In genomic region chr20:6993526-6993925, GRCh38 we compare ENCODE assay signal across 21 cellular contexts.
"Had no signal": no experiment of that assay in that cellular context is flagged by ENCODE, and none has a peak within 500 bp of the region (broad histone marks: within the 10 kb centered on the region; RNA-seq: fewer than 3 reads in every experiment).

No MANE protein-coding gene starts in this region.

- H3K27ac Mint-ChIP-seq: activated CD8-positive, alpha-beta T cell treated with anti-CD3 and anti-CD28 coated beads, Interleukin-2, amount 10 ng/mL, durations not matched to agents 7 days and 5 days; activated naive CD4-positive, alpha-beta T cell treated with anti-CD3 and anti-CD28 coated beads, Interleukin-2, amount 50 U/mL, for 24 hours; natural killer cell treated with Interleukin-12 subunit alpha and Interleukin-12 subunit beta and Interleukin-15 and Interleukin-18, amount 100 ng/mL, for 72 hours; WTC11 had no signal

- H3K4me3 Mint-ChIP-seq: activated CD8-positive, alpha-beta T cell treated with anti-CD3 and anti-CD28 coated beads, Interleukin-2, amount 10 ng/mL, durations not matched to agents 7 days and 5 days; activated naive CD4-positive, alpha-beta T cell treated with anti-CD3 and anti-CD28 coated beads, Interleukin-2, amount 50 U/mL, for 24 hours; natural killer cell treated with Interleukin-12 subunit alpha and Interleukin-12 subunit beta and Interleukin-15 and Interleukin-18, amount 100 ng/mL, for 72 hours; WTC11 had no signal

- H3K36me3 Mint-ChIP-seq: activated naive CD4-positive, alpha-beta T cell treated with anti-CD3 and anti-CD28 coated beads, Interleukin-2, amount 50 U/mL, for 24 hours; WTC11 had no signal

- H3K9me3 ChIP-seq: adrenal gland, colonic mucosa, gastrocnemius medialis, heart left ventricle, tibial nerve, vagina had no signal

- DNase-seq: activated CD4-positive, alpha-beta T cell treated with anti-CD3 and anti-CD28 coated beads for 48 hours; activated CD8-positive, alpha-beta memory T cell treated with anti-CD3 and anti-CD28 coated beads, Interleukin-2, amount 50 U/mL, for 4 hours; activated CD8-positive, alpha-beta T cell treated with anti-CD3 and anti-CD28 coated beads, Interleukin-2, amount 10 ng/mL, durations not matched to agents 7 days and 5 days; activated effector memory CD4-positive, alpha-beta T cell treated with anti-CD3 and anti-CD28 coated beads, Interleukin-2, amount 50 U/mL, for 16 hours; activated T-cell treated with anti-CD3 and anti-CD28 coated beads, Interleukin-2, amount 50 U/mL, for 48 hours; adrenal gland; central memory CD4-positive, alpha-beta T cell; colonic mucosa; effector CD4-positive, alpha-beta T cell; gastrocnemius medialis; heart left ventricle; retina; stimulated activated CD4-positive, alpha-beta T cell treated with anti-CD3 and anti-CD28 coated beads, Interleukin-4, amount 100 ng/mL, for 24 hours; stimulated activated naive CD4-positive, alpha-beta T cell; substantia nigra; T-helper 2 cell had no signal

- H3K27me3 Mint-ChIP-seq: activated naive CD4-positive, alpha-beta T cell treated with anti-CD3 and anti-CD28 coated beads, Interleukin-2, amount 50 U/mL, for 24 hours; natural killer cell treated with Interleukin-12 subunit alpha and Interleukin-12 subunit beta and Interleukin-15 and Interleukin-18, amount 100 ng/mL, for 72 hours had no signal

- H3K27me3 ChIP-seq: adrenal gland, colonic mucosa, gastrocnemius medialis, heart left ventricle, tibial nerve, vagina had no signal

- H3K4me3 ChIP-seq: adrenal gland, colonic mucosa, gastrocnemius medialis, heart left ventricle, tibial nerve, vagina had no signal

- H3K4me1 ChIP-seq: adrenal gland, colonic mucosa, gastrocnemius medialis, heart left ventricle, tibial nerve had no signal

- H3K27ac ChIP-seq: adrenal gland, colonic mucosa, gastrocnemius medialis, heart left ventricle, tibial nerve, vagina had no signal

- H3K4me1 Mint-ChIP-seq: activated naive CD4-positive, alpha-beta T cell treated with anti-CD3 and anti-CD28 coated beads, Interleukin-2, amount 50 U/mL, for 24 hours; WTC11 had no signal

- H3K36me3 ChIP-seq: adrenal gland, colonic mucosa, gastrocnemius medialis, heart left ventricle, tibial nerve, vagina had no signal
